12 cellular contexts compared by ENCODE assay signal in the genomic region with DNA sequence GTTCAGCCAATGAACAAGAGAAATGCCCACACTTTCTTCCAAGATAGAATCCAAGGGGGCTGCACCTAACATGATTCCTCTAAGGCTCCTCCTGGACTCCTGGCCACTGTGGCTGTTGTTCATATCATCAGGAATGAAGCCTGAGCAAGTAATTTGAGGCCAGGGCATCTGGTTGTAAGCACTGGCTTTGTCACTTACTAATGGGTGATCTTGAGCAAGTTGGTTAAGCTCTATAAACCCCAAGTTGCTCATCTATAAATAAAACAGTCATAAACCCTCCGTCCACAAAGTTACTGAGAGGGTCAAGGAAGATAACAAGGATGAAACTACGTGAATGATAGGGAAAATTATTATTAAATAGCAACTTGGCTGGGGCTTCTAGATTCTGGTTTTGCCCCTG. TPM values are rescaled to one million over a fixed set of nuclear protein-coding genes. Genes with fewer than 3 reads are reported as not detected.
DNase-seq lines count a peak whose midpoint lies in the region; ATAC-seq and TF ChIP-seq lines count a peak whose summit lies in the region.
"Had no signal": no experiment of that assay in that cellular context is flagged by ENCODE, and none has a peak within 500 bp of the region (broad histone marks: within the 10 kb centered on the region; RNA-seq: fewer than 3 reads in every experiment).

No MANE protein-coding gene starts in this region.

- POLR2A ChIA-PET in activated CD8-positive, alpha-beta T cell treated with anti-CD3 and anti-CD28 coated beads for 36 hours (lab: Charles Lee) = no interaction called here

- H3K27ac Mint-ChIP-seq in osteocyte (ENCODE audit: unreplicated experiment) = peak overlapping the region; percentile 50
- H3K27ac Mint-ChIP-seq in activated naive CD4-positive, alpha-beta T cell treated with anti-CD3 and anti-CD28 coated beads for 36 hours = no peak overlapping the region
- H3K27ac Mint-ChIP-seq in activated CD8-positive, alpha-beta T cell treated with anti-CD3 and anti-CD28 coated beads for 36 hours = no peak overlapping the region
- H3K27ac Mint-ChIP-seq: activated naive CD8-positive, alpha-beta T cell treated with anti-CD3 and anti-CD28 coated beads for 36 hours had no signal

- H3K27ac ChIP-seq in right atrium auricular region (peak overlapping the region; percentile 78 to 82), vagina (peak overlapping the region; percentile 77)

- TF ChIP-seq CTCF in right atrium auricular region (IDR thresholded peaks at IDR 0.05) = no peak
- no peak for TF ChIP-seq CTCF in osteocyte (IDR thresholded peaks at IDR 0.05)
- TF ChIP-seq CTCF in vagina (IDR thresholded peaks at IDR 0.05) = no peak
- TF ChIP-seq CTCF in activated CD8-positive, alpha-beta T cell treated with anti-CD3 and anti-CD28 coated beads for 36 hours (IDR thresholded peaks at IDR 0.05) = no peak

- DNase-seq in right atrium auricular region (ENCODE audit: low spot score) (no peak), cardiac septum (ENCODE audit: low spot score) (no peak), glomerular visceral epithelial cell (ENCODE audit: extremely low spot score) (peak; percentile 41), osteocyte (ENCODE audit: extremely low spot score, unreplicated experiment) (no peak), vagina (ENCODE audit: extremely low spot score in 2 of 2) (no peak), OCI-M1 (lab: John Stamatoyannopoulos, UW) (no peak)
- DNase-seq in activated naive CD4-positive, alpha-beta T cell treated with anti-CD3 and anti-CD28 coated beads for 36 hours = no peak
- no peak for DNase-seq in activated CD8-positive, alpha-beta T cell treated with anti-CD3 and anti-CD28 coated beads for 36 hours
- DNase-seq: activated naive CD8-positive, alpha-beta T cell treated with anti-CD3 and anti-CD28 coated beads for 36 hours; Karpas-422; T-helper 2 cell had no signal

- CTCF ChIA-PET in activated naive CD4-positive, alpha-beta T cell treated with anti-CD3 and anti-CD28 coated beads for 36 hours (lab: Charles Lee) = no interaction called here
- CTCF ChIA-PET in activated CD8-positive, alpha-beta T cell treated with anti-CD3 and anti-CD28 coated beads for 36 hours (lab: Charles Lee) = no interaction called here

- no peaks in the 10 kb centered on the region for H3K27me3 Mint-ChIP-seq in osteocyte (ENCODE audit: unreplicated experiment)
- H3K27me3 Mint-ChIP-seq in activated naive CD4-positive, alpha-beta T cell treated with anti-CD3 and anti-CD28 coated beads for 36 hours (ENCODE audit: low read depth) = no peaks in the 10 kb centered on the region
- no peaks in the 10 kb centered on the region for H3K27me3 Mint-ChIP-seq in activated CD8-positive, alpha-beta T cell treated with anti-CD3 and anti-CD28 coated beads for 36 hours
- H3K27me3 Mint-ChIP-seq: activated naive CD8-positive, alpha-beta T cell treated with anti-CD3 and anti-CD28 coated beads for 36 hours had no signal

- TF ChIP-seq POLR2A in vagina (IDR thresholded peaks at IDR 0.05) = no peak

- no peak overlapping the region for H3K4me3 Mint-ChIP-seq in osteocyte (ENCODE audit: unreplicated experiment)
- no peak overlapping the region for H3K4me3 Mint-ChIP-seq in activated naive CD4-positive, alpha-beta T cell treated with anti-CD3 and anti-CD28 coated beads for 36 hours
- H3K4me3 Mint-ChIP-seq in activated CD8-positive, alpha-beta T cell treated with anti-CD3 and anti-CD28 coated beads for 36 hours = no peak overlapping the region
- H3K4me3 Mint-ChIP-seq: activated naive CD8-positive, alpha-beta T cell treated with anti-CD3 and anti-CD28 coated beads for 36 hours had no signal

- H3K4me3 ChIP-seq in right atrium auricular region = no peak overlapping the region
- H3K4me3 ChIP-seq in vagina = no peak overlapping the region
- H3K4me3 ChIP-seq: ovary had no signal

- no peaks in the 10 kb centered on the region for H3K9me3 Mint-ChIP-seq in osteocyte (ENCODE audit: unreplicated experiment)
- no peaks in the 10 kb centered on the region for H3K9me3 Mint-ChIP-seq in activated naive CD4-positive, alpha-beta T cell treated with anti-CD3 and anti-CD28 coated beads for 36 hours
- no peaks in the 10 kb centered on the region for H3K9me3 Mint-ChIP-seq in activated CD8-positive, alpha-beta T cell treated with anti-CD3 and anti-CD28 coated beads for 36 hours
- H3K9me3 Mint-ChIP-seq: activated naive CD8-positive, alpha-beta T cell treated with anti-CD3 and anti-CD28 coated beads for 36 hours had no signal

- H3K36me3 ChIP-seq in right atrium auricular region = no peaks in the 10 kb centered on the region
- no peaks in the 10 kb centered on the region for H3K36me3 ChIP-seq in vagina
- H3K36me3 ChIP-seq: ovary had no signal

- H3K4me1 ChIP-seq in right atrium auricular region = peaks cover 0 to 19% of the 10 kb centered on the region in 2 donors
- peaks cover 23% of the 10 kb centered on the region for H3K4me1 ChIP-seq in vagina

- H3K9me3 ChIP-seq in right atrium auricular region = no peaks in the 10 kb centered on the region
- no peaks in the 10 kb centered on the region for H3K9me3 ChIP-seq in vagina
- H3K9me3 ChIP-seq: ovary had no signal

- intact Hi-C loops in cardiac septum (cut with DNase I) = loop anchor here (2.0 to 5.0 kb wide), 2 partner anchors 21 to 43 kb away; no protein-coding TSS in a partner anchor
- intact Hi-C loops in vagina (cut with DNase I) = no loop called here
- intact Hi-C loops in activated naive CD4-positive, alpha-beta T cell treated with anti-CD3 and anti-CD28 coated beads for 36 hours (cut with micrococcal nuclease) = no loop called here
- intact Hi-C loops in activated CD8-positive, alpha-beta T cell treated with anti-CD3 and anti-CD28 coated beads for 36 hours (cut with micrococcal nuclease) = no loop called here

- H3K27me3 ChIP-seq in right atrium auricular region (no peaks in the 10 kb centered on the region), vagina (no peaks in the 10 kb centered on the region)
- H3K27me3 ChIP-seq: ovary had no signal

- H3K4me1 Mint-ChIP-seq in osteocyte (ENCODE audit: unreplicated experiment) = peaks cover 19% of the 10 kb centered on the region
- no peaks in the 10 kb centered on the region for H3K4me1 Mint-ChIP-seq in activated naive CD4-positive, alpha-beta T cell treated with anti-CD3 and anti-CD28 coated beads for 36 hours (ENCODE audit: low read depth)
- no peaks in the 10 kb centered on the region for H3K4me1 Mint-ChIP-seq in activated CD8-positive, alpha-beta T cell treated with anti-CD3 and anti-CD28 coated beads for 36 hours (ENCODE audit: low read depth)

- ATAC-seq in activated CD8-positive, alpha-beta T cell treated with anti-CD3 and anti-CD28 coated beads for 36 hours = no peak

- H3K36me3 Mint-ChIP-seq in osteocyte (ENCODE audit: unreplicated experiment) = no peaks in the 10 kb centered on the region
- H3K36me3 Mint-ChIP-seq in activated naive CD4-positive, alpha-beta T cell treated with anti-CD3 and anti-CD28 coated beads for 36 hours (ENCODE audit: low read depth) = no peaks in the 10 kb centered on the region
- no peaks in the 10 kb centered on the region for H3K36me3 Mint-ChIP-seq in activated CD8-positive, alpha-beta T cell treated with anti-CD3 and anti-CD28 coated beads for 36 hours (ENCODE audit: low read depth)
- H3K36me3 Mint-ChIP-seq: activated naive CD8-positive, alpha-beta T cell treated with anti-CD3 and anti-CD28 coated beads for 36 hours had no signal

RNA-seq across cellular contexts. Expression of a gene that starts 58.3 kb away (rescaled TPM):
- total RNA-seq in right atrium auricular region (under 1 TPM; 0.24 to 0.74 TPM), cardiac septum (0.32 TPM), osteocyte (3.5 and 3.8 TPM in 2 replicates), vagina (8.8 TPM)
- 10 to 100 TPM; 40.8 to 41.8 TPM for total RNA-seq in activated naive CD4-positive, alpha-beta T cell treated with anti-CD3 and anti-CD28 coated beads for 36 hours
- total RNA-seq in activated CD8-positive, alpha-beta T cell treated with anti-CD3 and anti-CD28 coated beads for 36 hours = 10 to 100 TPM; 34.1 to 38.4 TPM
